Comparison of ENCODE assay signal across 10 cellular contexts in genomic region chr13:101289764-101290163, GRCh38.
A peak's percentile ranks its signal among the peaks of the same experiment; 100 is the strongest.
DNase-seq lines count a peak whose midpoint lies in the region; ATAC-seq lines count a peak whose summit lies in the region.
"Had no signal": no experiment of that assay in that cellular context is flagged by ENCODE, and none has a peak within 500 bp of the region (broad histone marks: within the 10 kb centered on the region; RNA-seq: fewer than 3 reads in every experiment).

No MANE protein-coding gene starts in this region.

- H3K9ac ChIP-seq in SK-N-MC (ENCODE audit: insufficient read length): no peak overlapping the region

- ATAC-seq in left colon (no peak), GM21825 (IDR thresholded peaks at IDR 0.05; ENCODE audit: unreplicated experiment) (no peak)

- H3K4me3 Mint-ChIP-seq in activated CD4-positive, alpha-beta T cell treated with anti-CD3 and anti-CD28 coated beads, Interleukin-2, amount 10 ng/mL, durations not matched to agents 24 days and 14 days: no peak overlapping the region

- no peaks in the 10 kb centered on the region for H3K4me1 Mint-ChIP-seq in activated CD4-positive, alpha-beta T cell treated with anti-CD3 and anti-CD28 coated beads, Interleukin-2, amount 10 ng/mL, durations not matched to agents 24 days and 14 days

- H3K4me3 ChIP-seq in SK-N-MC: no peak overlapping the region
- H3K4me3 ChIP-seq: adrenal gland, sigmoid colon had no signal

- H3K27ac Mint-ChIP-seq in activated CD4-positive, alpha-beta T cell treated with anti-CD3 and anti-CD28 coated beads, Interleukin-2, amount 10 ng/mL, durations not matched to agents 24 days and 14 days: no peak overlapping the region

- H3K27me3 Mint-ChIP-seq in activated CD4-positive, alpha-beta T cell treated with anti-CD3 and anti-CD28 coated beads, Interleukin-2, amount 10 ng/mL, durations not matched to agents 24 days and 14 days: no peaks in the 10 kb centered on the region

- H3K9me3 Mint-ChIP-seq in activated CD4-positive, alpha-beta T cell treated with anti-CD3 and anti-CD28 coated beads, Interleukin-2, amount 10 ng/mL, durations not matched to agents 24 days and 14 days: no peaks in the 10 kb centered on the region

- no peaks in the 10 kb centered on the region for H3K9me3 ChIP-seq in SK-N-MC (ENCODE audit: low read depth, low read length)
- H3K9me3 ChIP-seq: adrenal gland, sigmoid colon had no signal

- peak; percentile 95 for DNase-seq in COR-L47 (lab: John Stamatoyannopoulos, UW)
- peak; percentile 50 for DNase-seq in LHCN-M2 (ENCODE audit: low read depth)
- DNase-seq in SK-N-MC (ENCODE audit: low read depth, low spot score): peak; percentile 16
- DNase-seq in iPS DF 4.7 (ENCODE audit: extremely low read depth, low spot score): peak; percentile 9
- no peak for DNase-seq in left colon
- DNase-seq in SKM-1 (lab: John Stamatoyannopoulos, UW; ENCODE audit: unreplicated experiment): no peak
- DNase-seq in activated CD4-positive, alpha-beta T cell treated with anti-CD3 and anti-CD28 coated beads, Interleukin-2, amount 10 ng/mL, durations not matched to agents 24 days and 14 days: no peak
- DNase-seq: sigmoid colon had no signal

- H3K27ac ChIP-seq in SK-N-MC: no peak overlapping the region
- H3K27ac ChIP-seq: adrenal gland, sigmoid colon had no signal

- H3K36me3 Mint-ChIP-seq in activated CD4-positive, alpha-beta T cell treated with anti-CD3 and anti-CD28 coated beads, Interleukin-2, amount 10 ng/mL, durations not matched to agents 24 days and 14 days (ENCODE audit: low read depth): no peaks in the 10 kb centered on the region

- H3K36me3 ChIP-seq in SK-N-MC (ENCODE audit: insufficient read depth, low read length): no peaks in the 10 kb centered on the region
- H3K36me3 ChIP-seq: adrenal gland, sigmoid colon had no signal

- intact Hi-C loops in left colon (cut with DNase I, micrococcal nuclease): no loop called here
- intact Hi-C loops in activated CD4-positive, alpha-beta T cell treated with anti-CD3 and anti-CD28 coated beads, Interleukin-2, amount 10 ng/mL, durations not matched to agents 24 days and 14 days (cut with micrococcal nuclease): loop anchor here (10.0 kb wide), 1 partner anchor 115 kb away; no protein-coding TSS in a partner anchor

Comparison
In these comparisons a context has a peak if more than half of its experiments do, and no peak if none do; other contexts are left out.
1. DNase-seq: peak in COR-L47 (single experiment), LHCN-M2 (single experiment), SK-N-MC (single experiment) and iPS DF 4.7 (single experiment); none in left colon (0 of 2), SKM-1 (single experiment) and activated CD4-positive, alpha-beta T cell treated with anti-CD3 and anti-CD28 coated beads, Interleukin-2, amount 10 ng/mL, durations not matched to agents 24 days and 14 days (single experiment).